In the genomic region with DNA sequence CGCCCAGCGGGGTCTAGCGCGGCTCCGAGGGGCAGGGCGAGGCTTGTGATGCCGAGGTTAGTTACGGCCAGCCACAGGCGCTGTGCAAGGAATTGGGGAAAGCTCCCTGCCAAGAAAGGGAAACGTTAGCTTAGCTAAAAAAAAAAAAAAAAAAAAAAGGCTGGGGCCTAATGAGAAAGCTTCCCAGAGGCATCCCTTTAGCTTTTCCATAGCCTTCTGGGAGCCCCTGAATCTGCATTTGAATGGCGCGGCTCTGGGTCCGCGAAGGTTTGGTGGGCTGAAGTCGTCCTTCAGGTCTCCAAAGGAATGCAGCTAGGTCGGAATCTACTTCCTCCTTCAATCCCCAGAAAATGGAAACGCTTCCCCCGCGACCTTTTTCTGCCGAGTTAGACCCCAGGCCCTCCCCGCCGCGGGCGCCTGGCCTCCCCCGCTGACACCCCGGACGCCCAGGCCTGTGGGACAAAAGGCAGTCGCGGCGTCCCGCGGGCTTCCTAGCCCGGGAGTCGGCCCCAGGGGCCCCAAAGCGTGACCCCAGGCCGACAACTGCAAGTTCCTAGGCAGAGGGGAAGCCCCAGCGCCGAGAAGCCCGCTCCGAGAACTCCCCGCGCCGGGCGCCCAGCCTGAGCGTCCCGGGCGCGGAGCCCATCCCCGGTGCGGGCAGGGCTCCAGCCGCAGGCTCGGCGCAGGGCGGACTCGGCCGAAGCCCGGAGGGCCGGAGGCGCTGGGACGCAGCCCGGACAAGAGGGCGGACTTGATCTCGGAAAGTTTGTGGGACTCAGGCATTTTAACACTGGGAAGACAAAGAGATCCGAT, we compare ENCODE assay signal across 8 cellular contexts. TPM values are rescaled to one million over a fixed set of nuclear protein-coding genes. Genes with fewer than 3 reads are reported as not detected.
DNase-seq lines count a peak whose midpoint lies in the region; ATAC-seq, FAIRE-seq and TF ChIP-seq lines count a peak whose summit lies in the region.

No MANE protein-coding gene starts in this region.

- peak; percentile 90 for DNase-seq in ELF-1 (ENCODE audit: low read depth, low spot score)
- DNase-seq in NCI-H69 (lab: John Stamatoyannopoulos, UW), result peak; percentile 58
- DNase-seq in endothelial cell of umbilical vein (ENCODE audit: low read depth, low spot score), result no peak
- peak; percentile 25 to 57 for DNase-seq in uterus

- intact Hi-C loops in endothelial cell of umbilical vein (cut with micrococcal nuclease) (loop anchor here (10.0 kb wide), 1 partner anchor 361 kb away; no protein-coding TSS in a partner anchor), uterus (cut with DNase I; ENCODE audit: low total_unique reads) (no loop called here)

- H4K20me1 ChIP-seq in endothelial cell of umbilical vein (replicated peaks; ENCODE audit: control insufficient read depth, extremely low read depth, insufficient read depth, low read length), result no peaks in the 10 kb centered on the region

- H3K27me3 ChIP-seq in endothelial cell of umbilical vein (ENCODE audit: control insufficient read depth in 2 of 2, insufficient read depth in 2 of 2, low read length in 2 of 2), result peaks cover 37 to 60% of the 10 kb centered on the region in 2 experiments
- no peaks in the 10 kb centered on the region for H3K27me3 ChIP-seq in uterus

- dilution Hi-C loops in endothelial cell of umbilical vein (cut with MboI; ENCODE audit: extremely low pct_ligation_motif_present, low sequenced_read_pairs), result no loop called here

- H2AFZ ChIP-seq in endothelial cell of umbilical vein (ENCODE audit: low read depth, low read length), result peak overlapping the region; percentile 94

- H3K9me1 ChIP-seq in endothelial cell of umbilical vein (replicated peaks; ENCODE audit: control insufficient read depth, extremely low read depth, insufficient read depth, low read length), result no peaks in the 10 kb centered on the region

- peaks cover 32% of the 10 kb centered on the region for H3K4me1 ChIP-seq in endothelial cell of umbilical vein (ENCODE audit: control insufficient read depth, extremely low read depth, insufficient read depth, low read length)
- H3K4me1 ChIP-seq in mesodermal cell (ENCODE audit: control insufficient read depth, insufficient read depth, low read length, poor library complexity, severe bottlenecking), result peaks cover 10% of the 10 kb centered on the region
- H3K4me1 ChIP-seq in uterus, result no peaks in the 10 kb centered on the region

- POLR2A ChIA-PET in endothelial cell of umbilical vein (lab: Charles Lee), result no interaction called here

- no peak overlapping the region for H3K27ac ChIP-seq in endothelial cell of umbilical vein (ENCODE audit: insufficient read depth, low read depth, low read length)
- H3K27ac ChIP-seq in mesodermal cell (ENCODE audit: low read depth, low read length, severe bottlenecking), result peak overlapping the region; percentile 77
- H3K27ac ChIP-seq in uterus, result peak overlapping the region; percentile 91 to 93

- TF ChIP-seq CTCF in endothelial cell of umbilical vein (IDR thresholded peaks at IDR 0.05; ENCODE audit: extremely low read depth in 1 of 2, insufficient read depth in 1 of 2, low read depth in 1 of 2, low read length in 2 of 2), result no peak
- no peak for TF ChIP-seq CTCF in uterus (IDR thresholded peaks at IDR 0.05)

- H3K9me3 ChIP-seq in endothelial cell of umbilical vein (replicated peaks; ENCODE audit: control insufficient read depth, insufficient read depth, low read length) (no peaks in the 10 kb centered on the region), mesodermal cell (ENCODE audit: control insufficient read depth, low read length) (peaks cover 21% of the 10 kb centered on the region), uterus (no peaks in the 10 kb centered on the region)

- H3K4me3 ChIP-seq in endothelial cell of umbilical vein (replicated peaks in 1 of 3; ENCODE audit: insufficient read depth in 1 of 3, low read depth in 1 of 3, low read length in 3 of 3) (peak overlapping the region; percentile 45 to 61 (median 59)), mesodermal cell (ENCODE audit: extremely low read depth, insufficient read depth, low read length, poor library complexity, severe bottlenecking) (peak overlapping the region; percentile 93), uterus (peak overlapping the region; percentile 45 to 81)

- ATAC-seq in GM21390 (IDR thresholded peaks at IDR 0.05; ENCODE audit: unreplicated experiment) (no peak), GM19455 (IDR thresholded peaks at IDR 0.05; ENCODE audit: unreplicated experiment) (no peak), HG02884 (IDR thresholded peaks at IDR 0.05; ENCODE audit: unreplicated experiment) (no peak)

- H3K4me2 ChIP-seq in endothelial cell of umbilical vein (ENCODE audit: insufficient read depth, low read length), result peak overlapping the region; percentile 75

- FAIRE-seq in endothelial cell of umbilical vein (lab: Jason Lieb, UNC), result no peak

- CTCF ChIA-PET in endothelial cell of umbilical vein (lab: Charles Lee), result no interaction called here

- BruUV-seq in endothelial cell of umbilical vein (replicated peaks; lab: Mats Ljungman, UMichigan), result no TSS peak

- H3K9ac ChIP-seq in endothelial cell of umbilical vein (replicated peaks; ENCODE audit: extremely low read depth, insufficient read depth, low read length), result peak overlapping the region; percentile 57

- no peaks in the 10 kb centered on the region for H3K36me3 ChIP-seq in endothelial cell of umbilical vein (ENCODE audit: control insufficient read depth in 2 of 2, extremely low read depth in 1 of 2, insufficient read depth in 2 of 2, low read length in 2 of 2)
- peaks cover 33% of the 10 kb centered on the region for H3K36me3 ChIP-seq in mesodermal cell (ENCODE audit: control insufficient read depth, insufficient read depth, low read length)
- no peaks in the 10 kb centered on the region for H3K36me3 ChIP-seq in uterus

- H3K79me2 ChIP-seq in endothelial cell of umbilical vein (ENCODE audit: control insufficient read depth, insufficient read depth, low read length), result no peaks in the 10 kb centered on the region

- TF ChIP-seq POLR2A in endothelial cell of umbilical vein (IDR thresholded peaks at IDR 0.05; ENCODE audit: low read depth, low read length), result no peak
- TF ChIP-seq POLR2A in uterus (IDR thresholded peaks at IDR 0.05), result no peak

- 0% methylated on average over 61 to 63 of the region's 64 CpGs for WGBS in mesodermal cell (ENCODE audit: insufficient coverage in 2 of 2), 2 experiments

TF ChIP-seq in endothelial cell of umbilical vein, 7 proteins besides CTCF, POLR2A, EP300 and RAD21:
- TF ChIP-seq POLR2AphosphoS5 (IDR thresholded peaks at IDR 0.05; ENCODE audit: insufficient read depth, low read depth, low read length) (no peak), GATA2 (IDR thresholded peaks at IDR 0.05; ENCODE audit: insufficient read depth, insufficient read length, low read depth, low read length) (no peak), MYC (IDR thresholded peaks at IDR 0.05; ENCODE audit: low read depth, low read length) (no peak), EZH2 (IDR thresholded peaks at IDR 0.05; ENCODE audit: borderline replicate concordance, low read depth, low read length, severe bottlenecking) (peak; percentile 34), JUN (IDR thresholded peaks at IDR 0.05; ENCODE audit: borderline replicate concordance, insufficient read depth, insufficient read length, low read depth) (no peak), FOS (IDR thresholded peaks at IDR 0.05; ENCODE audit: borderline replicate concordance, insufficient read depth, low read length) (no peak)
- TF ChIP-seq, protein P1, sequence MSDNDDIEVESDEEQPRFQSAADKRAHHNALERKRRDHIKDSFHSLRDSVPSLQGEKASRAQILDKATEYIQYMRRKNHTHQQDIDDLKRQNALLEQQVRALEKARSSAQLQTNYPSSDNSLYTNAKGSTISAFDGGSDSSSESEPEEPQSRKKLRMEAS (IDR thresholded peaks at IDR 0.05; ENCODE audit: insufficient read depth, insufficient read length), result no peak

RNA-seq across cellular contexts. Expression of a gene that starts 0.6 kb away (rescaled TPM):
- total RNA-seq in endothelial cell of umbilical vein (8.6 and 9.2 TPM in 2 replicates), uterus (100 to 1,000 TPM in 1 of 4 donors, 10 to 100 TPM in 3; 11.5 to 245 (median 52.5) TPM)
- 9.8 and 10.4 TPM in 2 replicates for polyA plus RNA-seq in endothelial cell of umbilical vein
- polyA plus RNA-seq in endothelial cell of umbilical vein (2011; cell fraction: cytosol; rRNA removed), result 8.7 and 9.1 TPM in 2 replicates
- 18.6 and 25.1 TPM in 2 replicates for polyA plus RNA-seq in endothelial cell of umbilical vein (2011; cell fraction: nucleus; rRNA removed)
- polyA plus RNA-seq in endothelial cell of umbilical vein (2012), result 6.4 and 6.9 TPM in 2 replicates
- 105 and 107 TPM in 2 replicates for polyA minus RNA-seq in endothelial cell of umbilical vein
- polyA minus RNA-seq in endothelial cell of umbilical vein (2011; cell fraction: cytosol; rRNA and poly(A)+ RNA removed), result 75.8 TPM
- 55.9 and 66.5 TPM in 2 replicates for polyA minus RNA-seq in endothelial cell of umbilical vein (2011; cell fraction: nucleus; rRNA and poly(A)+ RNA removed)
- polyA plus RNA-seq in mesodermal cell (2013, experiment 1 of 2), result 176 TPM
- polyA plus RNA-seq in mesodermal cell (2013, experiment 2 of 2), result 122 TPM
